In the genomic region with DNA sequence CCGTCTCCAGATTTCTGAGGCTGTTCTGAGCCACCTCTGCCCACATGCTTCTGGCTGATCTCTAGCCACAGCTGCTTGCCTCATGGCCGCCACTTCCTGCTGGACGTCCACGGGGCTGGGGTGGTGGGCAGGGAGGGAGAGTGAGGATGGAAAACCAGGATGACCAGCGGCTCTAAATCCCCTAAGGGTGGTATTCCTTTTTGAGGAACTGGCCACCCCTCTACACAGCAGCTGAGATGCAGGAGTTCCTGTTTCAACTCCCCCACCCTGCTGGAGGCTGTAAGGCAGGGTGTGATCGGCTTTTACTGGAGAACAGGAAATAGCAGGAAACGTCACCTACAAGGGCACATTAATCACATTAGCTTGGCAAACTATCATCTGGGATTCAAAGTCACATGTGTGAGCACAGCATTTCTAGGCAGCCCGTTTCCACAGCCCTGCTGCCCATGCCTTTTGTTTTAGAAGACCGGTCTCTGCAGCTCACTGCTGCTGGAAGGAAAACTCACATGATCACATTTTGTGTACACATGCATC, we compare ENCODE assay signal across 8 cellular contexts.
DNase-seq lines count a peak whose midpoint lies in the region; ATAC-seq, FAIRE-seq and TF ChIP-seq lines count a peak whose summit lies in the region.

No MANE protein-coding gene starts in this region.

- intact Hi-C loops in left lung (cut with DNase I), result no loop called here
- intact Hi-C loops in upper lobe of right lung (cut with DNase I), result no loop called here

- no peak for TF ChIP-seq CTCF in A549 (IDR thresholded peaks at IDR 0.05)
- no peak for TF ChIP-seq CTCF in astrocyte of the spinal cord (IDR thresholded peaks at IDR 0.05; ENCODE audit: low read depth, low read length)
- TF ChIP-seq CTCF in left lung (IDR thresholded peaks at IDR 0.05), result no peak
- TF ChIP-seq CTCF in upper lobe of right lung (IDR thresholded peaks at IDR 0.05), result no peak

- H3K4me1 ChIP-seq in A549 (peaks cover 50% of the 10 kb centered on the region), left lung (peaks cover 10 to 28% of the 10 kb centered on the region in 2 donors), upper lobe of right lung (peaks cover 31% of the 10 kb centered on the region)

- no peak for TF ChIP-seq EP300 in A549 (IDR thresholded peaks at IDR 0.05)

- TF ChIP-seq RAD21 in A549 (conservative IDR thresholded peaks at IDR 0.05 in 1 of 2, IDR thresholded peaks at IDR 0.05 in 1 of 2), result no peak

- POLR2A ChIA-PET in A549 (lab: Yijun Ruan, JAX), result no interaction called here

- DNase-seq in A549 (ENCODE audit: low read depth in 1 of 2, low spot score in 1 of 2) (peak in 1 of 2 experiments; percentile 45), M059J (ENCODE audit: low read depth) (peak; percentile 97), astrocyte of the spinal cord (ENCODE audit: low read depth, low spot score) (peak; percentile 70), left lung (peak in 1 of 2 donors; percentile 47), upper lobe of right lung (peak; percentile 79)
- DNase-seq in stimulated activated CD4-positive, alpha-beta T cell treated with anti-CD3 and anti-CD28 coated beads, Interleukin-1b, Interleukin-23, amount 100 ng/mL, for 48 hours, result no peak

- H3K27ac ChIP-seq in A549, result peak overlapping the region; percentile 54 to 88
- peak overlapping the region; percentile 57 to 70 for H3K27ac ChIP-seq in left lung
- peak overlapping the region; percentile 75 for H3K27ac ChIP-seq in upper lobe of right lung

- WGBS in A549 (ENCODE audit: missing lambda C conversion rate), result 69% methylated on average over 9 of the region's 9 CpGs

- no peak for FAIRE-seq in A549 (lab: Jason Lieb, UNC)

- CTCF ChIA-PET in A549 (lab: Yijun Ruan, JAX), result interaction anchor here (1.5 kb wide), 1 partner anchor 34 kb away, joined by 7 read pairs; no protein-coding TSS in a partner anchor

- in situ Hi-C loops in astrocyte of the spinal cord (cut with HindIII; ENCODE audit: low sequenced_read_pairs), result no loop called here

- peak overlapping the region; percentile 26; the same call in 1 of the 3 replicates for H3K4me2 ChIP-seq in A549

- no peak for TF ChIP-seq POLR2A in A549 (IDR thresholded peaks at IDR 0.05; ENCODE audit: low read length)

- H3K9me3 ChIP-seq in A549 (0 out of 3 replicates have a peak, but pooled peaks cover 5% of the 10 kb centered on the region), left lung (peaks cover 3 to 8% of the 10 kb centered on the region in 2 donors), upper lobe of right lung (peaks cover 8% of the 10 kb centered on the region)

- H3K36me3 ChIP-seq in left lung (no peaks in the 10 kb centered on the region), upper lobe of right lung (no peaks in the 10 kb centered on the region)

- ATAC-seq in A549, result no peak
- peak; percentile 68 for ATAC-seq in left lung
- peak; percentile 90 for ATAC-seq in upper lobe of right lung
- ATAC-seq in GM21390 (IDR thresholded peaks at IDR 0.05; ENCODE audit: unreplicated experiment), result no peak
- no peak for ATAC-seq in activated CD4-positive, CD25-positive, alpha-beta regulatory T cell treated with anti-CD3 and anti-CD28 coated beads, Interleukin-2, amount 50 U/mL, for 24 hours

- H3K27me3 ChIP-seq in left lung (no peaks in the 10 kb centered on the region), upper lobe of right lung (no peaks in the 10 kb centered on the region)

- H3K4me3 ChIP-seq in A549, result no peak overlapping the region
- no peak overlapping the region for H3K4me3 ChIP-seq in astrocyte of the spinal cord (ENCODE audit: low read depth, low read length)
- no peak overlapping the region for H3K4me3 ChIP-seq in left lung
- no peak overlapping the region for H3K4me3 ChIP-seq in upper lobe of right lung

TF ChIP-seq in A549, 52 proteins besides CTCF, POLR2A, EP300 and RAD21:
- TF ChIP-seq, protein P1, sequence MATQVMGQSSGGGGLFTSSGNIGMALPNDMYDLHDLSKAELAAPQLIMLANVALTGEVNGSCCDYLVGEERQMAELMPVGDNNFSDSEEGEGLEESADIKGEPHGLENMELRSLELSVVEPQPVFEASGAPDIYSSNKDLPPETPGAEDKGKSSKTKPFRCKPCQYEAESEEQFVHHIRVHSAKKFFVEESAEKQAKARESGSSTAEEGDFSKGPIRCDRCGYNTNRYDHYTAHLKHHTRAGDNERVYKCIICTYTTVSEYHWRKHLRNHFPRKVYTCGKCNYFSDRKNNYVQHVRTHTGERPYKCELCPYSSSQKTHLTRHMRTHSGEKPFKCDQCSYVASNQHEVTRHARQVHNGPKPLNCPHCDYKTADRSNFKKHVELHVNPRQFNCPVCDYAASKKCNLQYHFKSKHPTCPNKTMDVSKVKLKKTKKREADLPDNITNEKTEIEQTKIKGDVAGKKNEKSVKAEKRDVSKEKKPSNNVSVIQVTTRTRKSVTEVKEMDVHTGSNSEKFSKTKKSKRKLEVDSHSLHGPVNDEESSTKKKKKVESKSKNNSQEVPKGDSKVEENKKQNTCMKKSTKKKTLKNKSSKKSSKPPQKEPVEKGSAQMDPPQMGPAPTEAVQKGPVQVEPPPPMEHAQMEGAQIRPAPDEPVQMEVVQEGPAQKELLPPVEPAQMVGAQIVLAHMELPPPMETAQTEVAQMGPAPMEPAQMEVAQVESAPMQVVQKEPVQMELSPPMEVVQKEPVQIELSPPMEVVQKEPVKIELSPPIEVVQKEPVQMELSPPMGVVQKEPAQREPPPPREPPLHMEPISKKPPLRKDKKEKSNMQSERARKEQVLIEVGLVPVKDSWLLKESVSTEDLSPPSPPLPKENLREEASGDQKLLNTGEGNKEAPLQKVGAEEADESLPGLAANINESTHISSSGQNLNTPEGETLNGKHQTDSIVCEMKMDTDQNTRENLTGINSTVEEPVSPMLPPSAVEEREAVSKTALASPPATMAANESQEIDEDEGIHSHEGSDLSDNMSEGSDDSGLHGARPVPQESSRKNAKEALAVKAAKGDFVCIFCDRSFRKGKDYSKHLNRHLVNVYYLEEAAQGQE (IDR thresholded peaks at IDR 0.05), result no peak
- no peak for TF ChIP-seq MAZ (IDR thresholded peaks at IDR 0.05; ENCODE audit: borderline replicate concordance, low read depth, low read length)
- no peak for TF ChIP-seq TFCP2L1 (CRISPR knock-in tag; IDR thresholded peaks at IDR 0.05)
TF ChIP-seq in A549: peak in this region for 0.

Comparison
In these comparisons a context has a peak if more than half of its experiments do, and no peak if none do; other contexts are left out.
1. ATAC-seq: peak in left lung (single experiment) and upper lobe of right lung (single experiment); none in A549 (0 of 2), GM21390 (single experiment) and activated CD4-positive, CD25-positive, alpha-beta regulatory T cell treated with anti-CD3 and anti-CD28 coated beads, Interleukin-2, amount 50 U/mL, for 24 hours (0 of 2).
2. Peak in every context shown above with its lines, with median percentiles within 50 percentile points of each other: H3K27ac ChIP-seq.